Comparison of ENCODE assay signal across 32 cellular contexts in the genomic region with DNA sequence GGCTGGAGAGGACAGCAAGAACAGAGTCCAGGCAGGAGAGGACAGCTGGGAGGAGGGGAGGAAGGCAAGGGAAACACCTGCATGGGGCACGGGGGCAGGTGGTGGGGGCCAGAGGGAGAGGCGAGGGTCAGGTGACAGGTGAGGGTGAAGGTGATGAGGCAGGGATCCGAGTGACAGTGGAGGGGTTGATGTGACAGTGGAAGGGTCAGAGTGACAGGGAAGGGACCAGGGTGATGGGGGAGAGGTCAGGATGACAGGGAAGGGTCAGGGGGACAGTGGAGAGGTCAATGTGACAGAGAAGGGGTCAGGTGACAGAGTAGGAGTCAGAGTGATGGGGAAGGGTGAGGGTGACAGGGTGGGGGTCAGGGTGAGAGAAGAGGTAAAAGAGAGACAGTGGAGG. TPM values are rescaled to one million over a fixed set of nuclear protein-coding genes. Genes with fewer than 3 reads are reported as not detected.
"Had no signal": no experiment of that assay in that cellular context is flagged by ENCODE, and none has a peak within 500 bp of the region (broad histone marks: within the 10 kb centered on the region; RNA-seq: fewer than 3 reads in every experiment).

No MANE protein-coding gene starts in this region.

- H3K27me3 ChIP-seq: uterus had no signal

- H3K4me3 ChIP-seq: esophagus squamous epithelium, left lung, lower lobe of right lung, uterus had no signal

- H3K36me3 Mint-ChIP-seq: activated naive CD4-positive, alpha-beta T cell treated with anti-CD3 and anti-CD28 coated beads, Interleukin-2, amount 50 U/mL, for 72 hours; natural killer cell treated with Interleukin-12 subunit alpha and Interleukin-12 subunit beta and Interleukin-15 and Interleukin-18, amount 100 ng/mL, for 72 hours; type B pancreatic cell had no signal

- H3K27ac ChIP-seq: epithelial cell of prostate, esophagus squamous epithelium, left lung, lower lobe of right lung, uterus, WERI-Rb-1 had no signal

- H3K4me3 Mint-ChIP-seq: activated CD4-positive, alpha-beta memory T cell treated with anti-CD3 and anti-CD28 coated beads, Interleukin-2, amount 10 ng/mL, durations not matched to agents 7 days and 5 days; activated CD4-positive, alpha-beta T cell treated with anti-CD3 and anti-CD28 coated beads, Interleukin-2, amount 10 ng/mL, durations not matched to agents 7 days and 5 days; activated T-cell treated with anti-CD3 and anti-CD28 coated beads, Interleukin-2, amount 50 U/mL, for 4 hours; activated T-helper 17 cell treated with anti-CD3 and anti-CD28 coated beads, Interleukin-2, amount 50 U/mL, for 72 hours; central memory CD8-positive, alpha-beta T cell; natural killer cell treated with Interleukin-12 subunit alpha and Interleukin-12 subunit beta and Interleukin-15 and Interleukin-18, amount 100 ng/mL, for 72 hours; stimulated activated naive CD8-positive, alpha-beta T cell treated with anti-CD3 and anti-CD28 coated beads, Interleukin-15, Interleukin-2, amounts not matched to agents 100 ng/mL and 50 ng/mL, for 24 hours; T-helper 17 cell; type B pancreatic cell had no signal

- FAIRE-seq: bronchial epithelial cell, endometrium had no signal

- H3K9me3 Mint-ChIP-seq: activated CD4-positive, alpha-beta memory T cell treated with anti-CD3 and anti-CD28 coated beads, Interleukin-2, amount 10 ng/mL, durations not matched to agents 7 days and 5 days; activated naive CD4-positive, alpha-beta T cell treated with anti-CD3 and anti-CD28 coated beads, Interleukin-2, amount 50 U/mL, for 72 hours; activated T-cell treated with anti-CD3 and anti-CD28 coated beads, Interleukin-2, amount 50 U/mL, for 4 hours; natural killer cell treated with Interleukin-12 subunit alpha and Interleukin-12 subunit beta and Interleukin-15 and Interleukin-18, amount 100 ng/mL, for 72 hours; stimulated activated naive CD8-positive, alpha-beta T cell treated with anti-CD3 and anti-CD28 coated beads, Interleukin-15, Interleukin-2, amounts not matched to agents 100 ng/mL and 50 ng/mL, for 24 hours; type B pancreatic cell had no signal

- H3K4me1 ChIP-seq: lower lobe of right lung, uterus had no signal

- H3K27ac Mint-ChIP-seq: activated CD4-positive, alpha-beta memory T cell treated with anti-CD3 and anti-CD28 coated beads, Interleukin-2, amount 10 ng/mL, durations not matched to agents 7 days and 5 days; activated CD4-positive, alpha-beta T cell treated with anti-CD3 and anti-CD28 coated beads, Interleukin-2, amount 10 ng/mL, durations not matched to agents 7 days and 5 days; activated naive CD4-positive, alpha-beta T cell treated with anti-CD3 and anti-CD28 coated beads, Interleukin-2, amount 50 U/mL, for 72 hours; activated T-helper 17 cell treated with anti-CD3 and anti-CD28 coated beads, Interleukin-2, amount 50 U/mL, for 72 hours; natural killer cell treated with Interleukin-12 subunit alpha and Interleukin-12 subunit beta and Interleukin-15 and Interleukin-18, amount 100 ng/mL, for 72 hours; stimulated activated naive CD8-positive, alpha-beta T cell treated with anti-CD3 and anti-CD28 coated beads, Interleukin-15, Interleukin-2, amounts not matched to agents 100 ng/mL and 50 ng/mL, for 24 hours; T-helper 17 cell; type B pancreatic cell had no signal

- H3K36me3 ChIP-seq: esophagus squamous epithelium, left lung, lower lobe of right lung, uterus had no signal

- H3K9me3 ChIP-seq: esophagus squamous epithelium, lower lobe of right lung, uterus had no signal

- DNase-seq: activated CD4-positive, alpha-beta memory T cell treated with anti-CD3 and anti-CD28 coated beads, Interleukin-2, amount 10 ng/mL, durations not matched to agents 7 days and 5 days; activated CD4-positive, alpha-beta T cell treated with anti-CD3 and anti-CD28 coated beads for 1 hour; activated CD4-positive, alpha-beta T cell treated with anti-CD3 and anti-CD28 coated beads, Interleukin-2, amount 10 ng/mL, durations not matched to agents 7 days and 5 days; activated gamma-delta T cell treated with Interleukin-2 at 50 U/mL for 16 hours; activated T-cell treated with anti-CD3 and anti-CD28 coated beads, Interleukin-2, amount 50 U/mL, for 4 hours; dermis blood vessel endothelial cell; effector CD4-positive, alpha-beta T cell; esophagus squamous epithelium; foreskin melanocyte; lower lobe of right lung; mesendoderm; right cardiac atrium; stimulated activated CD4-positive, alpha-beta T cell treated with anti-CD3 and anti-CD28 coated beads, Interleukin-2, amount 100 ng/mL, for 48 hours; substantia nigra; T-helper 17 cell; T1000; uterus had no signal

RNA-seq across cellular contexts. Expression of gene C19orf81, which starts 29.1 kb away (rescaled TPM):
- total RNA-seq: activated CD4-positive, alpha-beta memory T cell treated with anti-CD3 and anti-CD28 coated beads, Interleukin-2, amount 10 ng/mL, durations not matched to agents 7 days and 5 days; activated CD4-positive, alpha-beta T cell treated with anti-CD3 and anti-CD28 coated beads, Interleukin-2, amount 10 ng/mL, durations not matched to agents 7 days and 5 days; activated T-helper 17 cell treated with anti-CD3 and anti-CD28 coated beads, Interleukin-2, amount 50 U/mL, for 72 hours; bronchial epithelial cell; dermis blood vessel endothelial cell; esophagus squamous epithelium; mononuclear cell; natural killer cell treated with Interleukin-12 subunit alpha and Interleukin-12 subunit beta and Interleukin-15 and Interleukin-18, amount 100 ng/mL, for 72 hours; osteoblast; skeletal muscle tissue; T-helper 17 cell; uterus had no signal
- polyA plus RNA-seq: thymus had no signal

RNA-seq across cellular contexts. Expression of gene SYT3, which starts 38.6 kb away (rescaled TPM):
- total RNA-seq: activated CD4-positive, alpha-beta memory T cell treated with anti-CD3 and anti-CD28 coated beads, Interleukin-2, amount 10 ng/mL, durations not matched to agents 7 days and 5 days; activated CD4-positive, alpha-beta T cell treated with anti-CD3 and anti-CD28 coated beads, Interleukin-2, amount 10 ng/mL, durations not matched to agents 7 days and 5 days; activated T-helper 17 cell treated with anti-CD3 and anti-CD28 coated beads, Interleukin-2, amount 50 U/mL, for 72 hours; bronchial epithelial cell; mononuclear cell; natural killer cell treated with Interleukin-12 subunit alpha and Interleukin-12 subunit beta and Interleukin-15 and Interleukin-18, amount 100 ng/mL, for 72 hours; skeletal muscle tissue; T-helper 17 cell had no signal

RNA-seq across cellular contexts. Expression of gene SHANK1, which starts 41.3 kb away (rescaled TPM):
- total RNA-seq: activated CD4-positive, alpha-beta memory T cell treated with anti-CD3 and anti-CD28 coated beads, Interleukin-2, amount 10 ng/mL, durations not matched to agents 7 days and 5 days; activated CD4-positive, alpha-beta T cell treated with anti-CD3 and anti-CD28 coated beads, Interleukin-2, amount 10 ng/mL, durations not matched to agents 7 days and 5 days; activated T-helper 17 cell treated with anti-CD3 and anti-CD28 coated beads, Interleukin-2, amount 50 U/mL, for 72 hours; bronchial epithelial cell; natural killer cell treated with Interleukin-12 subunit alpha and Interleukin-12 subunit beta and Interleukin-15 and Interleukin-18, amount 100 ng/mL, for 72 hours; T-helper 17 cell had no signal
